In the genomic region with DNA sequence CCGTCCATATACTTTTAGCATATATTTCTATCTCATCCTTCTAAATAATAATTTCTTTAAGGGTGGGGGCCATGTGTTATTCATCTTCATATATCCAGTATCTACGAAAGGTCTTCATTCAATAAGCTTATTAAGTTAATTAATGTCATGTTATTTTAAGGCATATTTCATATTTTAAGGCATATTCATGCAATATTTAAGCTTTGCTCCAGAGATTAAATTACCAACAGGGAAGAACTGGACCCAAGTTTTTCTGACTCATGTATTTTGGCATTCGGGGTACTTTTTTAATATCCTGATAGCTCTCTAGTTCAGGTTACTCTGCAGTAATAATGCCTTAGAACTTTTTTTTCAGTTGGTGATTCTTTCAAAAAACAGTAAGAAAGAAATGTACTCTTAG, we compare ENCODE assay signal across 8 cellular contexts. TPM values are rescaled to one million over a fixed set of nuclear protein-coding genes. Genes with fewer than 3 reads are reported as not detected.
DNase-seq lines count a peak whose midpoint lies in the region; ATAC-seq and TF ChIP-seq lines count a peak whose summit lies in the region.

No MANE protein-coding gene starts in this region.

- H3K27me3 ChIP-seq in SK-N-SH (ENCODE audit: insufficient read depth) = no peaks in the 10 kb centered on the region

- peak overlapping the region; percentile 34 to 57; a peak in 3 of 4 replicates for H3K27ac ChIP-seq in SK-N-SH (ENCODE audit: low read depth in 2 of 2, low read length in 1 of 2)

- H3K9me3 ChIP-seq in SK-N-SH = no peaks in the 10 kb centered on the region

- CTCF ChIA-PET in activated CD4-positive, alpha-beta memory T cell treated with anti-CD3 and anti-CD28 coated beads, Interleukin-2, amount 10 ng/mL, durations not matched to agents 7 days and 5 days (lab: Charles Lee) = interaction anchor here (0.6 to 1.2 kb wide), 2 partner anchors 16 to 33 kb away, joined by 3 read pairs; no protein-coding TSS in a partner anchor
- CTCF ChIA-PET in activated CD4-positive, alpha-beta memory T cell treated with anti-CD3 and anti-CD28 coated beads for 36 hours (lab: Charles Lee) = interaction anchor here (0.9 kb wide), 1 partner anchor 18 kb away, joined by 3 read pairs; no protein-coding TSS in a partner anchor
- CTCF ChIA-PET in SK-N-SH (lab: Yijun Ruan, JAX) = interaction anchor here (1.0 kb wide), 1 partner anchor 18 kb away, joined by 4 read pairs; no protein-coding TSS in a partner anchor

- H3K4me3 ChIP-seq in SK-N-SH (ENCODE audit: low read depth in 2 of 2, low read length in 1 of 2) = no peak overlapping the region

- H3F3A ChIP-seq in SK-N-SH (replicated peaks; ENCODE audit: insufficient read depth) = peaks cover 16% of the 10 kb centered on the region

- intact Hi-C loops in activated CD4-positive, alpha-beta memory T cell treated with anti-CD3 and anti-CD28 coated beads for 36 hours (cut with micrococcal nuclease) = no loop called here
- intact Hi-C loops in left colon (cut with DNase I, micrococcal nuclease) = no loop called here

- peaks cover 4 to 30% of the 10 kb centered on the region in 2 experiments for H3K36me3 ChIP-seq in SK-N-SH (replicated peaks in 1 of 2; ENCODE audit: control insufficient read depth in 1 of 2, insufficient read depth in 2 of 2, low read length in 1 of 2)

- H3K9me3 Mint-ChIP-seq in activated CD4-positive, alpha-beta memory T cell treated with anti-CD3 and anti-CD28 coated beads, Interleukin-2, amount 10 ng/mL, durations not matched to agents 7 days and 5 days = no peaks in the 10 kb centered on the region
- H3K9me3 Mint-ChIP-seq in activated CD4-positive, alpha-beta memory T cell treated with anti-CD3 and anti-CD28 coated beads for 36 hours = no peaks in the 10 kb centered on the region
- H3K9me3 Mint-ChIP-seq in osteocyte (ENCODE audit: unreplicated experiment) = peaks cover 4% of the 10 kb centered on the region

- TF ChIP-seq CTCF in SK-N-SH (IDR thresholded peaks at IDR 0.05) (no peak), osteocyte (IDR thresholded peaks at IDR 0.05) (no peak)

- no peak overlapping the region for H2AFZ ChIP-seq in SK-N-SH (ENCODE audit: low read depth)

- peaks cover 18% of the 10 kb centered on the region for H4K20me1 ChIP-seq in SK-N-SH (ENCODE audit: insufficient read depth)

- peak overlapping the region; percentile 42; the same call in 1 of the 2 replicates for H3K4me2 ChIP-seq in SK-N-SH

- no peaks in the 10 kb centered on the region for H3K9me2 ChIP-seq in SK-N-SH

- peaks cover 91% of the 10 kb centered on the region for H3K79me2 ChIP-seq in SK-N-SH (ENCODE audit: insufficient read depth)

- WGBS in SK-N-SH (ENCODE audit: low lambda C conversion rate) = 41% methylated on average over 3 of the region's 3 CpGs

- peak overlapping the region; percentile 82 for H3K27ac Mint-ChIP-seq in activated CD4-positive, alpha-beta memory T cell treated with anti-CD3 and anti-CD28 coated beads, Interleukin-2, amount 10 ng/mL, durations not matched to agents 7 days and 5 days
- no peak overlapping the region for H3K27ac Mint-ChIP-seq in activated CD4-positive, alpha-beta memory T cell treated with anti-CD3 and anti-CD28 coated beads for 36 hours
- H3K27ac Mint-ChIP-seq in osteocyte (ENCODE audit: unreplicated experiment) = peak overlapping the region; percentile 47

- 0 out of 4 replicates have a peak, but pooled peaks of 1 of the 2 experiments have one; percentile 10 for TF ChIP-seq EP300 in SK-N-SH (IDR thresholded peaks at IDR 0.05; ENCODE audit: borderline replicate concordance in 1 of 2, low read depth in 1 of 2, low read length in 1 of 2)

- no peak for DNase-seq in activated CD4-positive, alpha-beta memory T cell treated with anti-CD3 and anti-CD28 coated beads, Interleukin-2, amount 10 ng/mL, durations not matched to agents 7 days and 5 days
- no peak for DNase-seq in activated CD4-positive, alpha-beta memory T cell treated with anti-CD3 and anti-CD28 coated beads for 36 hours
- DNase-seq in SK-N-SH = no peak
- DNase-seq in osteocyte (ENCODE audit: extremely low spot score, unreplicated experiment) = no peak
- no peak for DNase-seq in left colon
- no peak for DNase-seq in NCI-H1092 treated with DMSO at 0.1 percent for 48 hours (lab: John Stamatoyannopoulos, UW)

- H3K4me1 ChIP-seq in SK-N-SH (ENCODE audit: control insufficient read depth in 1 of 2, insufficient read depth in 2 of 2, low read depth in 1 of 2, low read length in 1 of 2) = peaks cover 4 to 10% of the 10 kb centered on the region in 2 experiments; a peak in 3 of 4 replicates

- peaks cover 45% of the 10 kb centered on the region for H3K36me3 Mint-ChIP-seq in activated CD4-positive, alpha-beta memory T cell treated with anti-CD3 and anti-CD28 coated beads, Interleukin-2, amount 10 ng/mL, durations not matched to agents 7 days and 5 days (ENCODE audit: low read depth)
- peaks cover 20% of the 10 kb centered on the region for H3K36me3 Mint-ChIP-seq in activated CD4-positive, alpha-beta memory T cell treated with anti-CD3 and anti-CD28 coated beads for 36 hours
- H3K36me3 Mint-ChIP-seq in osteocyte (ENCODE audit: unreplicated experiment) = peaks cover 23% of the 10 kb centered on the region

- POLR2A ChIA-PET in activated CD4-positive, alpha-beta memory T cell treated with anti-CD3 and anti-CD28 coated beads, Interleukin-2, amount 10 ng/mL, durations not matched to agents 7 days and 5 days (lab: Charles Lee) = interaction anchor here (1.2 kb wide), 1 partner anchor 17 kb away, joined by 4 read pairs; no protein-coding TSS in a partner anchor
- POLR2A ChIA-PET in activated CD4-positive, alpha-beta memory T cell treated with anti-CD3 and anti-CD28 coated beads for 36 hours (lab: Charles Lee) = no interaction called here
- POLR2A ChIA-PET in SK-N-SH (lab: Yijun Ruan, JAX) = interaction anchor here (0.6 kb wide), 1 partner anchor 12 kb away, joined by 4 read pairs; no protein-coding TSS in a partner anchor

- peaks cover 27% of the 10 kb centered on the region for H3K4me1 Mint-ChIP-seq in activated CD4-positive, alpha-beta memory T cell treated with anti-CD3 and anti-CD28 coated beads, Interleukin-2, amount 10 ng/mL, durations not matched to agents 7 days and 5 days
- peaks cover 52% of the 10 kb centered on the region for H3K4me1 Mint-ChIP-seq in activated CD4-positive, alpha-beta memory T cell treated with anti-CD3 and anti-CD28 coated beads for 36 hours (ENCODE audit: low read depth)
- H3K4me1 Mint-ChIP-seq in osteocyte (ENCODE audit: unreplicated experiment) = peaks cover 26% of the 10 kb centered on the region

- ATAC-seq in HG02763 (IDR thresholded peaks at IDR 0.05; ENCODE audit: unreplicated experiment) (peak; percentile 6), HG03460 (IDR thresholded peaks at IDR 0.05; ENCODE audit: unreplicated experiment) (no peak), left colon (no peak)

- no peak overlapping the region for H3K9ac ChIP-seq in SK-N-SH

- H3K27me3 Mint-ChIP-seq in activated CD4-positive, alpha-beta memory T cell treated with anti-CD3 and anti-CD28 coated beads, Interleukin-2, amount 10 ng/mL, durations not matched to agents 7 days and 5 days = no peaks in the 10 kb centered on the region
- H3K27me3 Mint-ChIP-seq in activated CD4-positive, alpha-beta memory T cell treated with anti-CD3 and anti-CD28 coated beads for 36 hours = no peaks in the 10 kb centered on the region
- H3K27me3 Mint-ChIP-seq in osteocyte (ENCODE audit: unreplicated experiment) = no peaks in the 10 kb centered on the region

- no peak overlapping the region for H3K4me3 Mint-ChIP-seq in activated CD4-positive, alpha-beta memory T cell treated with anti-CD3 and anti-CD28 coated beads, Interleukin-2, amount 10 ng/mL, durations not matched to agents 7 days and 5 days
- H3K4me3 Mint-ChIP-seq in activated CD4-positive, alpha-beta memory T cell treated with anti-CD3 and anti-CD28 coated beads for 36 hours = no peak overlapping the region
- H3K4me3 Mint-ChIP-seq in osteocyte (ENCODE audit: unreplicated experiment) = no peak overlapping the region

- no peak for TF ChIP-seq RAD21 in SK-N-SH (IDR thresholded peaks at IDR 0.05; ENCODE audit: low read length)

TF ChIP-seq in SK-N-SH, 30 proteins besides CTCF, POLR2A, EP300 and RAD21 (continues in another document):
- TF ChIP-seq EZH2phosphoT487 (IDR thresholded peaks at IDR 0.05; ENCODE audit: borderline replicate concordance, low read depth) = no peak
- TF ChIP-seq SIN3A (IDR thresholded peaks at IDR 0.05; ENCODE audit: borderline replicate concordance, low read depth, low read length) = no peak
- TF ChIP-seq MXI1 (IDR thresholded peaks at IDR 0.05; ENCODE audit: low read depth, low read length) = no peak
- TF ChIP-seq, protein P1, sequence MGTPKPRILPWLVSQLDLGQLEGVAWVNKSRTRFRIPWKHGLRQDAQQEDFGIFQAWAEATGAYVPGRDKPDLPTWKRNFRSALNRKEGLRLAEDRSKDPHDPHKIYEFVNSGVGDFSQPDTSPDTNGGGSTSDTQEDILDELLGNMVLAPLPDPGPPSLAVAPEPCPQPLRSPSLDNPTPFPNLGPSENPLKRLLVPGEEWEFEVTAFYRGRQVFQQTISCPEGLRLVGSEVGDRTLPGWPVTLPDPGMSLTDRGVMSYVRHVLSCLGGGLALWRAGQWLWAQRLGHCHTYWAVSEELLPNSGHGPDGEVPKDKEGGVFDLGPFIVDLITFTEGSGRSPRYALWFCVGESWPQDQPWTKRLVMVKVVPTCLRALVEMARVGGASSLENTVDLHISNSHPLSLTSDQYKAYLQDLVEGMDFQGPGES (IDR thresholded peaks at IDR 0.05; ENCODE audit: low read depth, low read length) = no peak
- no peak for TF ChIP-seq FOXJ3 (CRISPR knock-in tag; IDR thresholded peaks at IDR 0.05)
- TF ChIP-seq FOSL2 (IDR thresholded peaks at IDR 0.05; ENCODE audit: borderline replicate concordance, low read depth) = peak; percentile 48; the same call in 1 of the 2 replicates
- no peak for TF ChIP-seq CHD2 (IDR thresholded peaks at IDR 0.05; ENCODE audit: low read length, partially characterized antibody)
- no peak for TF ChIP-seq YY1 (IDR thresholded peaks at IDR 0.05; ENCODE audit: low read depth)
- TF ChIP-seq RXRA (IDR thresholded peaks at IDR 0.05; ENCODE audit: borderline replicate concordance, low read depth) = no peak
- TF ChIP-seq RFX5 (IDR thresholded peaks at IDR 0.05; ENCODE audit: low read length) = no peak
- TF ChIP-seq NRF1 (IDR thresholded peaks at IDR 0.05; ENCODE audit: low read depth, low read length) = no peak
- no peak for TF ChIP-seq FOXM1 (IDR thresholded peaks at IDR 0.05; ENCODE audit: low read depth)
- peak; percentile 45; the same call in 1 of the 2 replicates for TF ChIP-seq JUND (IDR thresholded peaks at IDR 0.05)

RNA-seq across cellular contexts. Expression of a gene that starts 27.4 kb away (rescaled TPM):
- total RNA-seq in activated CD4-positive, alpha-beta memory T cell treated with anti-CD3 and anti-CD28 coated beads, Interleukin-2, amount 10 ng/mL, durations not matched to agents 7 days and 5 days = 10 to 100 TPM; 74.5 TPM
- 10 to 100 TPM; 37.4 to 38.7 TPM for total RNA-seq in activated CD4-positive, alpha-beta memory T cell treated with anti-CD3 and anti-CD28 coated beads for 36 hours
- 9.2 and 12.5 TPM in 2 replicates for polyA plus RNA-seq in SK-N-SH (2012; rRNA removed)
- 7.1 and 7.8 TPM in 2 replicates for polyA plus RNA-seq in SK-N-SH (2012; cell fraction: cytosol; rRNA removed)
- polyA plus RNA-seq in SK-N-SH (2012; cell fraction: nucleus; rRNA removed) = 18.3 and 26.6 TPM in 2 replicates
- total RNA-seq in osteocyte (52.3 and 63.8 TPM in 2 replicates), left colon (10 to 100 TPM; 49.3 to 51.1 TPM)
